ENCODE assay signal across 13 cellular contexts in genomic region chr6:143258945-143259344, GRCh38.
"Had no signal": no experiment of that assay in that cellular context is flagged by ENCODE, and none has a peak within 500 bp of the region (broad histone marks: within the 10 kb centered on the region; RNA-seq: fewer than 3 reads in every experiment).

No MANE protein-coding gene starts in this region.

- DNase-seq: activated CD4-positive, alpha-beta T cell treated with anti-CD3 and anti-CD28 coated beads, Interleukin-2, amount 10 ng/mL, durations not matched to agents 7 days and 5 days; activated CD4-positive, CD25-positive, alpha-beta regulatory T cell; activated CD8-positive, alpha-beta memory T cell treated with anti-CD3 and anti-CD28 coated beads for 24 hours; activated naive CD4-positive, alpha-beta T cell treated with anti-CD3 and anti-CD28 coated beads, Interleukin-2, amount 50 U/mL, for 16 hours; activated T-cell treated with anti-CD3 and anti-CD28 coated beads for 4 hours; effector memory CD4-positive, alpha-beta T cell; gastrocnemius medialis; left lung; nucleus accumbens; stimulated activated CD4-positive, alpha-beta T cell treated with anti-CD3 and anti-CD28 coated beads, Interleukin-4, amount 100 ng/mL, for 4 hours; uterus had no signal

- ATAC-seq: activated T-helper 17 cell treated with anti-CD3 and anti-CD28 coated beads, Interleukin-2, amount 50 U/mL, for 72 hours; gastrocnemius medialis; left lung; natural killer cell treated with Interleukin-12 subunit alpha and Interleukin-12 subunit beta and Interleukin-15 and Interleukin-18, amount 100 ng/mL, for 72 hours had no signal
